Comparison of ENCODE assay signal across 8 cellular contexts in the genomic region with DNA sequence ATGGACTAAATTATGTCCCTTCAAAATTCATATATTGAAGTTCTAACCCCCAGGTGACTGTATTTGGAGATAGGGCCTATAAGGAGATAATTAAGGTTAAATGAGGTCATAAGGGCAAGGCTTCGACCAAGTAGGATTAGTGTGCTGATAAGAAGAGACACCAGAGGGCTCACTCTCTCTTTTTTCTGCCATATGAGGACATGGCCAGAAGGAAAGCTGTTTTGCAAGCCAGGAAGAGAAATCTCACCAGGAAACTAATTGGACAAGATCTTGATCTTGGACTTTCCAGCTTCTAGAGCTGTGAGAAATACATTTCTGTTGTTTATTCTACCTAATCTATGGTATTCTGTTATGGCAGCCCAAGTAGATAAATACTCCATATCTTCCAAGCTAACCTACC.
DNase-seq lines count a peak whose midpoint lies in the region; ATAC-seq and TF ChIP-seq lines count a peak whose summit lies in the region.

No MANE protein-coding gene starts in this region.

- no CpG with 5 or more reads among the region's 1 CpG for WGBS in iPS DF 6.9 (ENCODE audit: insufficient coverage, insufficient read length)

- no peak overlapping the region for H3K4me3 ChIP-seq in iPS DF 6.9 (ENCODE audit: low read length)

- CTCF ChIA-PET in activated naive CD4-positive, alpha-beta T cell treated with anti-CD3 and anti-CD28 coated beads for 36 hours (lab: Charles Lee) = no interaction called here

- intact Hi-C loops in CD14-positive monocyte (cut with micrococcal nuclease) = no loop called here
- intact Hi-C loops in activated naive CD4-positive, alpha-beta T cell treated with anti-CD3 and anti-CD28 coated beads for 36 hours (cut with micrococcal nuclease) = no loop called here

- no peaks in the 10 kb centered on the region for H3K27me3 ChIP-seq in iPS DF 6.9 (ENCODE audit: control insufficient read depth, insufficient read depth, low read length)

- peak; percentile 19 for TF ChIP-seq CTCF in CD14-positive monocyte (IDR thresholded peaks at IDR 0.05)

- no peaks in the 10 kb centered on the region for H3K36me3 Mint-ChIP-seq in CD14-positive monocyte
- no peaks in the 10 kb centered on the region for H3K36me3 Mint-ChIP-seq in activated naive CD4-positive, alpha-beta T cell treated with anti-CD3 and anti-CD28 coated beads for 36 hours (ENCODE audit: low read depth)

- H3K27me3 Mint-ChIP-seq in CD14-positive monocyte (ENCODE audit: low read depth in 3 of 3) = peaks cover 0 to 4% (median 1%) of the 10 kb centered on the region in 3 donors
- no peaks in the 10 kb centered on the region for H3K27me3 Mint-ChIP-seq in activated naive CD4-positive, alpha-beta T cell treated with anti-CD3 and anti-CD28 coated beads for 36 hours (ENCODE audit: low read depth)

- no peaks in the 10 kb centered on the region; the same call in 1 of the 2 replicates for H3K9me3 ChIP-seq in iPS DF 6.9 (ENCODE audit: control insufficient read depth, insufficient read depth, low read length)

- peak overlapping the region in 2 of 7 donors; percentile 25 to 69 for H3K27ac Mint-ChIP-seq in CD14-positive monocyte
- no peak overlapping the region for H3K27ac Mint-ChIP-seq in activated naive CD4-positive, alpha-beta T cell treated with anti-CD3 and anti-CD28 coated beads for 36 hours

- H3K4me1 Mint-ChIP-seq in CD14-positive monocyte = peaks cover 4% of the 10 kb centered on the region
- no peaks in the 10 kb centered on the region for H3K4me1 Mint-ChIP-seq in activated naive CD4-positive, alpha-beta T cell treated with anti-CD3 and anti-CD28 coated beads for 36 hours (ENCODE audit: low read depth)

- no peaks in the 10 kb centered on the region for H3K36me3 ChIP-seq in iPS DF 6.9 (ENCODE audit: control insufficient read depth, insufficient read depth, low read length)

- H3K27ac ChIP-seq in iPS DF 6.9 (ENCODE audit: low read length) = no peak overlapping the region

- peaks cover 0 to 8% (median 3%) of the 10 kb centered on the region in 7 donors for H3K9me3 Mint-ChIP-seq in CD14-positive monocyte
- peaks cover 5% of the 10 kb centered on the region for H3K9me3 Mint-ChIP-seq in activated naive CD4-positive, alpha-beta T cell treated with anti-CD3 and anti-CD28 coated beads for 36 hours

- no peak overlapping the region for H3K4me3 Mint-ChIP-seq in CD14-positive monocyte
- no peak overlapping the region for H3K4me3 Mint-ChIP-seq in activated naive CD4-positive, alpha-beta T cell treated with anti-CD3 and anti-CD28 coated beads for 36 hours

- DNase-seq in CD14-positive monocyte (ENCODE audit: low spot score) (no peak), OCI-M1 (lab: John Stamatoyannopoulos, UW) (peak; percentile 37), iPS DF 6.9 (ENCODE audit: low read depth, low spot score) (peak; percentile 9), hepatic stellate cell (ENCODE audit: low spot score) (no peak)
- DNase-seq in activated naive CD4-positive, alpha-beta T cell treated with anti-CD3 and anti-CD28 coated beads for 36 hours = no peak

- no peaks in the 10 kb centered on the region for H3K4me1 ChIP-seq in iPS DF 6.9 (ENCODE audit: control insufficient read depth, insufficient read depth, low read length)

- peak; percentile 49 for ATAC-seq in HG03175 (IDR thresholded peaks at IDR 0.05; ENCODE audit: unreplicated experiment)
- ATAC-seq in activated CD4-positive, CD25-positive, alpha-beta regulatory T cell treated with anti-CD3 and anti-CD28 coated beads, Interleukin-2, amount 50 U/mL, for 24 hours = no peak
- no peak for ATAC-seq in GM19455 (IDR thresholded peaks at IDR 0.05; ENCODE audit: unreplicated experiment)

Comparison
In these comparisons a context has a peak if more than half of its experiments do, and no peak if none do; other contexts are left out.
1. DNase-seq: peak in OCI-M1 (single experiment) and iPS DF 6.9 (single experiment); none in CD14-positive monocyte (single experiment), activated naive CD4-positive, alpha-beta T cell treated with anti-CD3 and anti-CD28 coated beads for 36 hours (single experiment) and hepatic stellate cell (single experiment).